ENCODE assay signal across 1 cellular context in genomic region chr17:2336215-2337151, GRCh38.
TF ChIP-seq lines count a peak whose summit lies in the region.

Gene TSR1, minus strand, starts transcription at chr17:2336457. Its CDS starts 30 bp downstream, at chr17:2336427.

TF ChIP-seq in K562, 482 proteins besides CTCF, POLR2A, EP300 and RAD21 (continued from another document and continues in another):
- TF ChIP-seq RBM22 (IDR thresholded peaks at IDR 0.05; ENCODE audit: low read depth, low read length, poor library complexity, severe bottlenecking), result no peak
- no peak for TF ChIP-seq EZH2 (IDR thresholded peaks at IDR 0.05; ENCODE audit: borderline replicate concordance, low read depth, low read length)
- TF ChIP-seq ZNF224 (CRISPR knock-in tag; IDR thresholded peaks at IDR 0.05), result no peak
- no peak for TF ChIP-seq FOSL1 (tag; conservative IDR thresholded peaks at IDR 0.05)
- TF ChIP-seq SIX5 (IDR thresholded peaks at IDR 0.05; ENCODE audit: borderline replicate concordance in 1 of 2, insufficient read depth in 1 of 2, low read depth in 1 of 2, low read length in 2 of 2), result peak in 1 of 2 experiments; percentile 27; a peak in 1 of 4 replicates
- no peak for TF ChIP-seq MBD1 (CRISPR knock-in tag; IDR thresholded peaks at IDR 0.05)
- no peak for TF ChIP-seq PREB (CRISPR knock-in tag; IDR thresholded peaks at IDR 0.05)
- no peak for TF ChIP-seq ID3 (CRISPR knock-in tag; IDR thresholded peaks at IDR 0.05)
- 0 out of 2 replicates have a peak, but pooled peaks have one; percentile 13 for TF ChIP-seq ID3 (tag; IDR thresholded peaks at IDR 0.05)
- TF ChIP-seq MEF2D (tag; conservative IDR thresholded peaks at IDR 0.05; ENCODE audit: low read depth), result no peak
- no peak for TF ChIP-seq TFE3 (CRISPR knock-in tag; IDR thresholded peaks at IDR 0.05)
- TF ChIP-seq GTF3C2 (IDR thresholded peaks at IDR 0.05; ENCODE audit: borderline replicate concordance, extremely low read depth, insufficient read length), result no peak
- no peak for TF ChIP-seq ADNP (tag; IDR thresholded peaks at IDR 0.05)
- TF ChIP-seq HNRNPLL (IDR thresholded peaks at IDR 0.05; ENCODE audit: low read depth, low read length, poor library complexity, severe bottlenecking), result no peak
- no peak for TF ChIP-seq SRSF9 (IDR thresholded peaks at IDR 0.05; ENCODE audit: borderline replicate concordance, low read depth, low read length)
- no peak for TF ChIP-seq PTTG1 (tag; IDR thresholded peaks at IDR 0.05; ENCODE audit: low read depth)
- peak in 1 of 2 experiments; percentile 58; a peak in 1 of 4 replicates for TF ChIP-seq ZNF639 (CRISPR knock-in tag; conservative IDR thresholded peaks at IDR 0.05 in 1 of 2, IDR thresholded peaks at IDR 0.05 in 1 of 2)
- TF ChIP-seq SAFB (IDR thresholded peaks at IDR 0.05; ENCODE audit: borderline replicate concordance, low read depth, low read length), result no peak
- no peak for TF ChIP-seq ZNF41 (CRISPR knock-in tag; conservative IDR thresholded peaks at IDR 0.05)
- TF ChIP-seq E2F3 (CRISPR knock-in tag; IDR thresholded peaks at IDR 0.05), result no peak
- TF ChIP-seq ZNF146 (CRISPR knock-in tag; IDR thresholded peaks at IDR 0.05; ENCODE audit: unreplicated experiment), result no peak
- no peak for TF ChIP-seq RNF2 (IDR thresholded peaks at IDR 0.05)
- TF ChIP-seq TCF3 (CRISPR knock-in tag; IDR thresholded peaks at IDR 0.05), result no peak
- TF ChIP-seq MBD2 (IDR thresholded peaks at IDR 0.05; ENCODE audit: borderline replicate concordance, low read depth), result peak; percentile 63; the same call in 1 of the 2 replicates
- TF ChIP-seq BRD4 (IDR thresholded peaks at IDR 0.05), result no peak
- TF ChIP-seq ZNF592 (IDR thresholded peaks at IDR 0.05), result peak; percentile 69
- TF ChIP-seq MAFF (IDR thresholded peaks at IDR 0.05; ENCODE audit: low read length), result no peak
- no peak for TF ChIP-seq ZNF518B (CRISPR knock-in tag; IDR thresholded peaks at IDR 0.05)
- TF ChIP-seq ZNF184 (CRISPR knock-in tag; IDR thresholded peaks at IDR 0.05), result no peak
- TF ChIP-seq ETS2 (tag; IDR thresholded peaks at IDR 0.05; ENCODE audit: borderline replicate concordance, poor library complexity, severe bottlenecking), result no peak
- no peak for TF ChIP-seq TAL1 (IDR thresholded peaks at IDR 0.05)
- TF ChIP-seq ARID3A (IDR thresholded peaks at IDR 0.05; ENCODE audit: borderline replicate concordance, low read depth, low read length), result no peak
- no peak for TF ChIP-seq CREB3 (tag; conservative IDR thresholded peaks at IDR 0.05; ENCODE audit: low read depth)
- TF ChIP-seq HNRNPK (IDR thresholded peaks at IDR 0.05; ENCODE audit: low read depth, low read length, poor library complexity, severe bottlenecking), result no peak
- no peak for TF ChIP-seq NCOA6 (IDR thresholded peaks at IDR 0.05)
- no peak for TF ChIP-seq XRCC5 (IDR thresholded peaks at IDR 0.05; ENCODE audit: low read depth, low read length)
